Comparison of ENCODE assay signal across 30 cellular contexts in the genomic region with DNA sequence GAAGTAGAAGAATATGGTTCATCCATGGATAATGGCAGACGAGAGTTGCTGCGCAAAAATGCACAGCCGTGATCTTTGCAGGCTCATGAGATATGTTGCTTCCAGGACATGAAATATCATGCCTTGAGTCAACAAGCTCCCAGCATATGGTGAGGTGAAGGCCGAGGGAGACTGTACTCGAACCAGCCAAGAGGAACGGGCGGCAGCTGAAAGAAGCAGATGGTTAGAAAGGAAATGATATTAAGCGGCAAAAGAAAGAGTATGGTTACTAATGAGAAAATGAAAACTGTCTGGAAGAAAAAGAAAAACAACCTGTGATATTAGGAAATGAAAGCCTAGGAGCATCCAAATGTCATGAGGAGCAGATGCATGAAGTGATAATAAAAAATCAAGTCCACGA.
"Had no signal": no experiment of that assay in that cellular context is flagged by ENCODE, and none has a peak within 500 bp of the region (broad histone marks: within the 10 kb centered on the region; RNA-seq: fewer than 3 reads in every experiment).

No MANE protein-coding gene starts in this region.

- H3K27ac ChIP-seq: adrenal gland, body of pancreas, cardiac muscle cell, gastroesophageal sphincter, neutrophil, pancreas, psoas muscle, sigmoid colon, uterus had no signal

- H3K9me3 ChIP-seq: adrenal gland, body of pancreas, gastroesophageal sphincter, mucosa of descending colon, neutrophil, pancreas, psoas muscle, sigmoid colon, uterus had no signal

- H3K36me3 ChIP-seq: adrenal gland, cardiac muscle cell, gastroesophageal sphincter, neutrophil, sigmoid colon, uterus had no signal

- DNase-seq: activated CD4-positive, alpha-beta memory T cell treated with anti-CD3 and anti-CD28 coated beads for 36 hours; activated CD4-positive, alpha-beta T cell treated with anti-CD3 and anti-CD28 coated beads, Interleukin-2, amount 10 ng/mL, durations not matched to agents 24 days and 14 days; activated CD4-positive, CD25-positive, alpha-beta regulatory T cell treated with anti-CD3 and anti-CD28 coated beads, Interleukin-2, amount 50 U/mL, for 72 hours; activated CD8-positive, alpha-beta memory T cell treated with anti-CD3 and anti-CD28 coated beads, Interleukin-2, amount 50 U/mL, for 4 hours; activated effector memory CD4-positive, alpha-beta T cell treated with anti-CD3 and anti-CD28 coated beads, Interleukin-2, amount 50 U/mL, for 16 hours; activated naive CD4-positive, alpha-beta T cell treated with anti-CD3 and anti-CD28 coated beads for 36 hours; activated naive CD8-positive, alpha-beta T cell treated with anti-CD3 and anti-CD28 coated beads for 36 hours; activated T-cell treated with anti-CD3 and anti-CD28 coated beads, Interleukin-2, amount 50 U/mL, for 1 hour; adrenal gland; aorta; body of pancreas; cortex of kidney; effector memory CD8-positive, alpha-beta T cell; erythroblast; head of caudate nucleus; hippocampal formation; left cardiac atrium; left ventricle myocardium superior; mucosa of descending colon; pancreas; psoas muscle; sigmoid colon; small intestine; stimulated activated CD4-positive, alpha-beta T cell treated with anti-CD3 and anti-CD28 coated beads, Interleukin-4, amount 100 ng/mL, for 4 hours; stimulated activated CD8-positive, alpha-beta memory T cell treated with anti-CD3 and anti-CD28 coated beads, Interleukin-4, amount 100 ng/mL, for 48 hours; stimulated activated naive CD8-positive, alpha-beta T cell treated with anti-CD3 and anti-CD28 coated beads, Interleukin-15, amount 100 ng/mL, for 72 hours; uterus had no signal

- ATAC-seq: body of pancreas; effector memory CD8-positive, alpha-beta T cell; gastroesophageal sphincter; left cardiac atrium; left ventricle myocardium superior; mucosa of descending colon; pancreas; psoas muscle; stimulated activated naive CD8-positive, alpha-beta T cell treated with anti-CD3 and anti-CD28 coated beads, Interleukin-15, amount 100 ng/mL, for 72 hours had no signal

- H3K4me3 ChIP-seq: adrenal gland, body of pancreas, cardiac muscle cell, gastroesophageal sphincter, mucosa of descending colon, pancreas, psoas muscle, sigmoid colon, uterus had no signal

- H3K27me3 ChIP-seq: adrenal gland, body of pancreas, cardiac muscle cell, neutrophil, pancreas, sigmoid colon, uterus had no signal

- H3K4me1 ChIP-seq: adrenal gland, body of pancreas, gastroesophageal sphincter, pancreas, psoas muscle, sigmoid colon, uterus had no signal
